Comparison of ENCODE assay signal across 9 cellular contexts in the genomic region with DNA sequence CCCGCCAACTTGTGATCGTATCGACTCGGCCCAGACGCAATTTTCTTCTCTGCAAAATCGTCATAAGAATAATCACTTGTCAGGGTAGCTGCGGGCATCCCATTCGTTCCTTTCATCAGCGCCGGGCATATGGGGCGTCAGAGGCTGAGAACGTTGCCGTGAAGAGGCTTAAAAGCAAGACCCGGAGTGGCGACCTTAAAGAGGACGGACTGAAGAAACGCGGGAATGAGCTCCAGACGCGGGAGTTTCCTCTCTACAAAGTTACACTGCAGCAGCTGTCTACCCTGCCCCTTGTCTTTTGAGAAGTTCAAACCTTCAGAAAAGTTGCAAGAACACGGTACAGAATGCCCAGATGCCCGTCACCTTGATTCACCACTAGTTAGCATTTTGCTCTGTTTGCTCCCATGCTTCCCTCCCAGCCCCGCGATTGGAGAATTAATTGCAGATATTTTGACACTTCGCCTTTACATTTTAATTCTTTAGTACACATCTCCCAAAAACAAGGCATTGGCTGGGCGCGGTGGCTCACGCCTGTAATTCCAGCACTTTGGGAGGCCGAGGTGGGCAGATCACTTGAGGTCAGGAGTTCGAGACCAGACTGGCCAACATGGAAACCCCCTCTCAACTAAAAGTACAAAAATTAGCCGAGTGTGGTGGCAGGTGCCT. TPM values are rescaled to one million over a fixed set of nuclear protein-coding genes. Genes with fewer than 3 reads are reported as not detected.
DNase-seq lines count a peak whose midpoint lies in the region; ATAC-seq and TF ChIP-seq lines count a peak whose summit lies in the region.
"Had no signal": no experiment of that assay in that cellular context is flagged by ENCODE, and none has a peak within 500 bp of the region (broad histone marks: within the 10 kb centered on the region; RNA-seq: fewer than 3 reads in every experiment).

No MANE protein-coding gene starts in this region.

- no peaks in the 10 kb centered on the region for H3K9me3 Mint-ChIP-seq in activated T-cell treated with anti-CD3 and anti-CD28 coated beads, Interleukin-2, amount 50 U/mL, for 72 hours
- H3K9me3 Mint-ChIP-seq in natural killer cell = no peaks in the 10 kb centered on the region

- H3K4me1 ChIP-seq in Peyer's patch = peaks cover 0 to 24% (median 9%) of the 10 kb centered on the region in 4 donors

- H3K27ac ChIP-seq in Peyer's patch (peak overlapping the region; percentile 33 to 83 (median 70)), coronary artery (peak overlapping the region; percentile 24 to 79)

- peak in 1 of 2 donors; percentile 12 for DNase-seq in activated T-cell treated with anti-CD3 and anti-CD28 coated beads, Interleukin-2, amount 50 U/mL, for 72 hours
- DNase-seq in activated T-cell treated with anti-CD3 and anti-CD28 coated beads, Interleukin-2, amount 50 U/mL, for 1 hour = no peak
- DNase-seq in Peyer's patch = no peak
- DNase-seq in coronary artery (ENCODE audit: low spot score) = no peak
- no peak for DNase-seq in natural killer cell
- DNase-seq in activated effector memory CD4-positive, alpha-beta T cell treated with Interleukin-2 at 50 U/mL for 16 hours = no peak
- no peak for DNase-seq in activated CD8-positive, alpha-beta memory T cell treated with anti-CD3 and anti-CD28 coated beads for 24 hours

- no peaks in the 10 kb centered on the region for H3K27me3 Mint-ChIP-seq in activated T-cell treated with anti-CD3 and anti-CD28 coated beads, Interleukin-2, amount 50 U/mL, for 72 hours (ENCODE audit: low read depth)
- H3K27me3 Mint-ChIP-seq in natural killer cell (ENCODE audit: low read depth in 2 of 2) = no peaks in the 10 kb centered on the region

- H3K4me1 Mint-ChIP-seq in activated T-cell treated with anti-CD3 and anti-CD28 coated beads, Interleukin-2, amount 50 U/mL, for 72 hours (ENCODE audit: low read depth) = peaks cover 19% of the 10 kb centered on the region
- H3K4me1 Mint-ChIP-seq in natural killer cell = peaks cover 17% of the 10 kb centered on the region in 2 donors

- TF ChIP-seq POLR2A in Peyer's patch (IDR thresholded peaks at IDR 0.05) = no peak

- no peaks in the 10 kb centered on the region for H3K36me3 Mint-ChIP-seq in activated T-cell treated with anti-CD3 and anti-CD28 coated beads, Interleukin-2, amount 50 U/mL, for 72 hours (ENCODE audit: insufficient read depth in 2 of 2)
- H3K36me3 Mint-ChIP-seq in natural killer cell = no peaks in the 10 kb centered on the region

- TF ChIP-seq CTCF in Peyer's patch (IDR thresholded peaks at IDR 0.05) = no peak
- no peak for TF ChIP-seq CTCF in coronary artery (IDR thresholded peaks at IDR 0.05)
- no peak for TF ChIP-seq CTCF in natural killer cell (IDR thresholded peaks at IDR 0.05)

- H3K27me3 ChIP-seq in Peyer's patch = no peaks in the 10 kb centered on the region

- H3K27ac Mint-ChIP-seq in activated T-cell treated with anti-CD3 and anti-CD28 coated beads, Interleukin-2, amount 50 U/mL, for 72 hours = peak overlapping the region; percentile 75
- peak overlapping the region; percentile 89 to 97 for H3K27ac Mint-ChIP-seq in natural killer cell

- intact Hi-C loops in natural killer cell (cut with micrococcal nuclease) = loop anchor here (5.0 kb wide), 1 partner anchor 41 kb away; a partner anchor contains a TSS

- H3K9me3 ChIP-seq in Peyer's patch = no peaks in the 10 kb centered on the region

- peak overlapping the region; percentile 92 to 95 for H3K4me3 Mint-ChIP-seq in activated T-cell treated with anti-CD3 and anti-CD28 coated beads, Interleukin-2, amount 50 U/mL, for 72 hours
- peak overlapping the region; percentile 92 for H3K4me3 Mint-ChIP-seq in natural killer cell

- H3K36me3 ChIP-seq in Peyer's patch = no peaks in the 10 kb centered on the region

- peak overlapping the region; percentile 56 to 78 (median 65) for H3K4me3 ChIP-seq in Peyer's patch
- H3K4me3 ChIP-seq in coronary artery = peak overlapping the region; percentile 82

- no peak for ATAC-seq in activated T-cell treated with anti-CD3 and anti-CD28 coated beads, Interleukin-2, amount 50 U/mL, for 72 hours (replicated peaks in 1 of 2)
- ATAC-seq in natural killer cell (no peak), GM18858 (IDR thresholded peaks at IDR 0.05; ENCODE audit: unreplicated experiment) (no peak)

RNA-seq across cellular contexts. Expression of a gene that starts 1.0 kb away (rescaled TPM):
- total RNA-seq in activated T-cell treated with anti-CD3 and anti-CD28 coated beads, Interleukin-2, amount 50 U/mL, for 72 hours = 10 to 100 TPM; 15.7 to 16.8 TPM
- 10 to 100 TPM in 2 of 4 donors, 1 to 10 TPM in 2; 6.8 to 94.1 (median 11.8) TPM for total RNA-seq in Peyer's patch
- total RNA-seq in natural killer cell = 1 to 10 TPM; 4.1 to 5.0 (median 4.5) TPM

RNA-seq across cellular contexts. Expression of a gene that starts 18.6 kb away (rescaled TPM):
- under 1 TPM in 1 of 2 donors, not detected in 1; 0.69 TPM for total RNA-seq in activated T-cell treated with anti-CD3 and anti-CD28 coated beads, Interleukin-2, amount 50 U/mL, for 72 hours
- total RNA-seq in Peyer's patch (1 to 10 TPM in 1 of 4 donors, not detected in 3; 1.6 TPM), natural killer cell (not detected)
- total RNA-seq: glomerular endothelial cell had no signal

RNA-seq across cellular contexts. Expression of a gene that starts 32.3 kb away (rescaled TPM):
- 10 to 100 TPM; 66.7 to 78.8 TPM for total RNA-seq in activated T-cell treated with anti-CD3 and anti-CD28 coated beads, Interleukin-2, amount 50 U/mL, for 72 hours
- total RNA-seq in Peyer's patch (100 to 1,000 TPM; 111 to 186 (median 127) TPM), natural killer cell (100 to 1,000 TPM in 1 of 3 donors, 10 to 100 TPM in 2; 35.8 to 113 (median 39.8) TPM)

RNA-seq across cellular contexts. Expression of a gene that starts 41.1 kb away (rescaled TPM):
- 10 to 100 TPM; 26.4 to 27.1 TPM for total RNA-seq in activated T-cell treated with anti-CD3 and anti-CD28 coated beads, Interleukin-2, amount 50 U/mL, for 72 hours
- total RNA-seq in Peyer's patch (10 to 100 TPM; 13.1 to 25.0 (median 21.9) TPM), natural killer cell (10 to 100 TPM; 17.5 to 21.8 (median 21.5) TPM)

RNA-seq across cellular contexts. Expression of a gene that starts 43.6 kb away (rescaled TPM):
- 10 to 100 TPM; 25.7 to 30.2 TPM for total RNA-seq in activated T-cell treated with anti-CD3 and anti-CD28 coated beads, Interleukin-2, amount 50 U/mL, for 72 hours
- total RNA-seq in Peyer's patch = 10 to 100 TPM; 16.3 to 29.7 (median 26.2) TPM
- 10 to 100 TPM; 21.4 to 27.3 (median 24.1) TPM for total RNA-seq in natural killer cell
